17 cellular contexts compared by ENCODE assay signal in genomic region chr12:97160277-97160676, GRCh38.
DNase-seq lines count a peak whose midpoint lies in the region; ATAC-seq, FAIRE-seq and TF ChIP-seq lines count a peak whose summit lies in the region.
"Had no signal": no experiment of that assay in that cellular context is flagged by ENCODE, and none has a peak within 500 bp of the region (broad histone marks: within the 10 kb centered on the region; RNA-seq: fewer than 3 reads in every experiment).

No MANE protein-coding gene starts in this region.

- peak overlapping the region; percentile 98 for H3K27ac Mint-ChIP-seq in nephron progenitor cell
- no peak overlapping the region for H3K27ac Mint-ChIP-seq in stimulated activated effector memory CD8-positive, alpha-beta T cell treated with anti-CD3 and anti-CD28 coated beads, Interleukin-12 subunit alpha, Interleukin-12 subunit beta, amount 100 ng/mL, for 72 hours
- H3K27ac Mint-ChIP-seq in activated CD4-positive, alpha-beta memory T cell treated with anti-CD3 and anti-CD28 coated beads, Interleukin-2, amount 10 ng/mL, durations not matched to agents 7 days and 5 days: no peak overlapping the region
- H3K27ac Mint-ChIP-seq: CD4-positive, alpha-beta T cell; H9 had no signal

- H3K23me2 ChIP-seq in H1 (ENCODE audit: low read depth, low read length): no peaks in the 10 kb centered on the region

- no peaks in the 10 kb centered on the region for H3K79me1 ChIP-seq in H1 (ENCODE audit: low read depth, low read length)

- no peak for FAIRE-seq in H1 (lab: Jason Lieb, UNC)
- FAIRE-seq: A204.1 had no signal

- TF ChIP-seq CTCF in C4-2B (conservative IDR thresholded peaks at IDR 0.05): no peak
- no peak for TF ChIP-seq CTCF in H1 (IDR thresholded peaks at IDR 0.05; ENCODE audit: control extremely low read depth in 1 of 3, insufficient read depth in 1 of 3, low read depth in 1 of 3, low read length in 3 of 3)
- TF ChIP-seq CTCF in nephron progenitor cell (IDR thresholded peaks at IDR 0.05): no peak

- DNase-seq in H1 (ENCODE audit: low read depth in 1 of 2, low spot score in 2 of 2) (no peak), nephron progenitor cell (no peak), OCI-M1 (lab: John Stamatoyannopoulos, UW) (no peak), SHP77 treated with DMSO at 0.1 percent for 48 hours (lab: John Stamatoyannopoulos, UW) (no peak)
- no peak for DNase-seq in stimulated activated effector memory CD8-positive, alpha-beta T cell treated with anti-CD3 and anti-CD28 coated beads, Interleukin-12 subunit alpha, Interleukin-12 subunit beta, amount 100 ng/mL, for 72 hours (ENCODE audit: low spot score in 2 of 2)
- DNase-seq in activated CD4-positive, alpha-beta memory T cell treated with anti-CD3 and anti-CD28 coated beads, Interleukin-2, amount 10 ng/mL, durations not matched to agents 7 days and 5 days: no peak
- DNase-seq: ACHN; BE2C; C1 segment of cervical spinal cord; CD4-positive, alpha-beta T cell; DMS153; DMS79; GF-D8; GOT3; H9 had no signal

- POLR2A ChIA-PET in H1 (lab: Charles Lee; ENCODE audit: partially characterized antibody): no interaction called here
- POLR2A ChIA-PET in activated CD4-positive, alpha-beta memory T cell treated with anti-CD3 and anti-CD28 coated beads, Interleukin-2, amount 10 ng/mL, durations not matched to agents 7 days and 5 days (lab: Charles Lee): no interaction called here

- H2BK120ac ChIP-seq in H1 (replicated peaks; ENCODE audit: low read depth, low read length): no peak overlapping the region

- no peak overlapping the region for H2BK5ac ChIP-seq in H1 (ENCODE audit: low read depth, low read length)

- no peak for TF ChIP-seq POLR2A in H1 (IDR thresholded peaks at IDR 0.05; ENCODE audit: control extremely low read depth in 1 of 2, low read depth in 2 of 2, low read length in 2 of 2)

- H3K27me3 Mint-ChIP-seq in nephron progenitor cell (ENCODE audit: low read depth, poor library complexity): no peaks in the 10 kb centered on the region
- H3K27me3 Mint-ChIP-seq in activated CD4-positive, alpha-beta memory T cell treated with anti-CD3 and anti-CD28 coated beads, Interleukin-2, amount 10 ng/mL, durations not matched to agents 7 days and 5 days: no peaks in the 10 kb centered on the region

- H3K36me3 ChIP-seq in H1 (ENCODE audit: control insufficient read depth in 2 of 4, insufficient read depth in 4 of 4, low read length in 3 of 4): no peaks in the 10 kb centered on the region
- H3K36me3 ChIP-seq: BE2C had no signal

- peaks cover 55% of the 10 kb centered on the region for H3K4me1 Mint-ChIP-seq in nephron progenitor cell
- H3K4me1 Mint-ChIP-seq in stimulated activated effector memory CD8-positive, alpha-beta T cell treated with anti-CD3 and anti-CD28 coated beads, Interleukin-12 subunit alpha, Interleukin-12 subunit beta, amount 100 ng/mL, for 72 hours: no peaks in the 10 kb centered on the region
- H3K4me1 Mint-ChIP-seq in activated CD4-positive, alpha-beta memory T cell treated with anti-CD3 and anti-CD28 coated beads, Interleukin-2, amount 10 ng/mL, durations not matched to agents 7 days and 5 days: no peaks in the 10 kb centered on the region

- no peak for TF ChIP-seq RAD21 in H1 (IDR thresholded peaks at IDR 0.05 in 1 of 2, conservative IDR thresholded peaks at IDR 0.05 in 1 of 2; ENCODE audit: low read depth in 2 of 2, low read length in 2 of 2)

- no peak overlapping the region for H3K56ac ChIP-seq in H1 (replicated peaks; ENCODE audit: insufficient read length, low read depth, low read length)

- no peak overlapping the region for H3K9ac ChIP-seq in H1 (replicated peaks in 1 of 4; ENCODE audit: extremely low read depth in 1 of 4, low read depth in 3 of 4, low read length in 3 of 4)

- TF ChIP-seq EP300 in H1 (IDR thresholded peaks at IDR 0.05; ENCODE audit: borderline replicate concordance in 1 of 2, low read depth in 2 of 2, low read length in 2 of 2): no peak

- peaks cover 37% of the 10 kb centered on the region for H3K36me3 Mint-ChIP-seq in nephron progenitor cell (ENCODE audit: low read depth)
- no peaks in the 10 kb centered on the region for H3K36me3 Mint-ChIP-seq in stimulated activated effector memory CD8-positive, alpha-beta T cell treated with anti-CD3 and anti-CD28 coated beads, Interleukin-12 subunit alpha, Interleukin-12 subunit beta, amount 100 ng/mL, for 72 hours
- H3K36me3 Mint-ChIP-seq in activated CD4-positive, alpha-beta memory T cell treated with anti-CD3 and anti-CD28 coated beads, Interleukin-2, amount 10 ng/mL, durations not matched to agents 7 days and 5 days (ENCODE audit: low read depth): no peaks in the 10 kb centered on the region

- H4K5ac ChIP-seq in H1 (ENCODE audit: insufficient read length, low read depth, low read length): no peak overlapping the region

- no peaks in the 10 kb centered on the region for H3K79me2 ChIP-seq in H1 (ENCODE audit: control insufficient read depth in 1 of 2, insufficient read depth in 2 of 2, low read length in 2 of 2)

- no peak overlapping the region for H3K4me2 ChIP-seq in H1 (ENCODE audit: insufficient read depth in 1 of 2, low read depth in 2 of 2, low read length in 2 of 2)

- no peak overlapping the region for H3K18ac ChIP-seq in H1 (ENCODE audit: extremely low read depth, low read length)

- no peak overlapping the region for H2AFZ ChIP-seq in H1 (ENCODE audit: low read length)

- H2AK5ac ChIP-seq in H1 (ENCODE audit: low read depth, low read length): no peak overlapping the region

- peak overlapping the region; percentile 81; the same call in 1 of the 2 replicates for H3K27ac ChIP-seq in C4-2B
- no peak overlapping the region for H3K27ac ChIP-seq in H1 (ENCODE audit: low read depth, low read length)

- CTCF ChIA-PET in H1 (lab: Charles Lee; ENCODE audit: partially characterized antibody): interaction anchor here (0.6 to 2.1 kb wide), 8 partner anchors 11 to 800 kb away, joined by 3 to 6 read pairs (median 3); no protein-coding TSS in a partner anchor
- CTCF ChIA-PET in activated CD4-positive, alpha-beta memory T cell treated with anti-CD3 and anti-CD28 coated beads, Interleukin-2, amount 10 ng/mL, durations not matched to agents 7 days and 5 days (lab: Charles Lee): interaction anchor here (1.6 kb wide), 1 partner anchor 11 kb away, joined by 5 read pairs; no protein-coding TSS in a partner anchor

- H2BK12ac ChIP-seq in H1 (ENCODE audit: low read depth, low read length): no peak overlapping the region

- peaks cover 30% of the 10 kb centered on the region for H3K9me3 Mint-ChIP-seq in nephron progenitor cell
- peaks cover 4% of the 10 kb centered on the region for H3K9me3 Mint-ChIP-seq in stimulated activated effector memory CD8-positive, alpha-beta T cell treated with anti-CD3 and anti-CD28 coated beads, Interleukin-12 subunit alpha, Interleukin-12 subunit beta, amount 100 ng/mL, for 72 hours
- H3K9me3 Mint-ChIP-seq in activated CD4-positive, alpha-beta memory T cell treated with anti-CD3 and anti-CD28 coated beads, Interleukin-2, amount 10 ng/mL, durations not matched to agents 7 days and 5 days: no peaks in the 10 kb centered on the region
- H3K9me3 Mint-ChIP-seq: CD4-positive, alpha-beta T cell had no signal

- no peak overlapping the region for H3K23ac ChIP-seq in H1 (ENCODE audit: insufficient read length)

- ATAC-seq in stimulated activated effector memory CD8-positive, alpha-beta T cell treated with anti-CD3 and anti-CD28 coated beads, Interleukin-12 subunit alpha, Interleukin-12 subunit beta, amount 100 ng/mL, for 72 hours: peak; percentile 13

- peaks cover 0 to 3% (median 0%) of the 10 kb centered on the region in 4 experiments; a peak in 1 of 7 replicates for H3K4me1 ChIP-seq in H1 (replicated peaks in 1 of 4; ENCODE audit: control insufficient read depth in 3 of 4, insufficient read depth in 4 of 4, low read length in 3 of 4)
- H3K4me1 ChIP-seq: BE2C had no signal

- no peak overlapping the region for H4K91ac ChIP-seq in H1 (replicated peaks; ENCODE audit: insufficient read length, low read length)

- no peak overlapping the region for H3K14ac ChIP-seq in H1 (ENCODE audit: insufficient read length)

- no peak overlapping the region for H3K4me3 ChIP-seq in H1 (ENCODE audit: extremely low read depth in 1 of 4, insufficient read depth in 2 of 4, low read depth in 3 of 4, low read length in 4 of 4)

- no peaks in the 10 kb centered on the region for H3K27me3 ChIP-seq in H1 (replicated peaks in 1 of 4; ENCODE audit: control insufficient read depth in 3 of 4, extremely low read depth in 1 of 4, insufficient read depth in 3 of 4, low read length in 3 of 4)
- H3K27me3 ChIP-seq: BE2C had no signal

- no peak overlapping the region for H4K8ac ChIP-seq in H1 (ENCODE audit: extremely low read depth, insufficient read depth, low read length)

- WGBS in H1 (ENCODE audit: extremely low coverage in 1 of 2, insufficient coverage in 1 of 2, insufficient read length in 1 of 2, insufficient replicate concordance in 2 of 2, low coverage in 1 of 2, low lambda C conversion rate in 2 of 2, missing lambda C conversion rate in 1 of 2), 2 experiments: 87% methylated on average over 2 of the region's 2 CpGs; no CpG with 5 or more reads in 1 of the 2 experiments

- H4K20me1 ChIP-seq in H1 (replicated peaks in 1 of 2; ENCODE audit: control insufficient read depth in 1 of 2, insufficient read depth in 2 of 2, low read length in 2 of 2): no peaks in the 10 kb centered on the region

- no peak overlapping the region for H2BK20ac ChIP-seq in H1 (ENCODE audit: low read length)

- H3K4ac ChIP-seq in H1 (replicated peaks; ENCODE audit: insufficient read length, low read depth, low read length): no peak overlapping the region

- H3K9me3 ChIP-seq in H1 (ENCODE audit: insufficient read depth in 2 of 2, low read depth in 1 of 2, low read length in 1 of 2): no peaks in the 10 kb centered on the region
- H3K9me3 ChIP-seq: BE2C had no signal

- H2BK15ac ChIP-seq in H1 (ENCODE audit: low read length): 0 out of 2 replicates have a peak overlapping the region, but pooled peaks have one; percentile 36

- no peak overlapping the region for H3K4me3 Mint-ChIP-seq in nephron progenitor cell
- no peak overlapping the region for H3K4me3 Mint-ChIP-seq in stimulated activated effector memory CD8-positive, alpha-beta T cell treated with anti-CD3 and anti-CD28 coated beads, Interleukin-12 subunit alpha, Interleukin-12 subunit beta, amount 100 ng/mL, for 72 hours
- no peak overlapping the region for H3K4me3 Mint-ChIP-seq in activated CD4-positive, alpha-beta memory T cell treated with anti-CD3 and anti-CD28 coated beads, Interleukin-2, amount 10 ng/mL, durations not matched to agents 7 days and 5 days
- H3K4me3 Mint-ChIP-seq: CD4-positive, alpha-beta T cell; H9 had no signal

TF ChIP-seq in H1, 55 proteins besides CTCF, POLR2A, EP300 and RAD21 (continues in another document):
- TF ChIP-seq CHD1 (IDR thresholded peaks at IDR 0.05; ENCODE audit: low read depth, low read length) (no peak), SUZ12 (IDR thresholded peaks at IDR 0.05; ENCODE audit: low read length) (no peak), FOSL1 (IDR thresholded peaks at IDR 0.05; ENCODE audit: insufficient read depth, low read depth, low read length) (no peak), SAP30 (IDR thresholded peaks at IDR 0.05; ENCODE audit: insufficient read depth, insufficient replicate concordance, low read length) (no peak)
